Comparison of ENCODE assay signal across 1 cellular context in the genomic region with DNA sequence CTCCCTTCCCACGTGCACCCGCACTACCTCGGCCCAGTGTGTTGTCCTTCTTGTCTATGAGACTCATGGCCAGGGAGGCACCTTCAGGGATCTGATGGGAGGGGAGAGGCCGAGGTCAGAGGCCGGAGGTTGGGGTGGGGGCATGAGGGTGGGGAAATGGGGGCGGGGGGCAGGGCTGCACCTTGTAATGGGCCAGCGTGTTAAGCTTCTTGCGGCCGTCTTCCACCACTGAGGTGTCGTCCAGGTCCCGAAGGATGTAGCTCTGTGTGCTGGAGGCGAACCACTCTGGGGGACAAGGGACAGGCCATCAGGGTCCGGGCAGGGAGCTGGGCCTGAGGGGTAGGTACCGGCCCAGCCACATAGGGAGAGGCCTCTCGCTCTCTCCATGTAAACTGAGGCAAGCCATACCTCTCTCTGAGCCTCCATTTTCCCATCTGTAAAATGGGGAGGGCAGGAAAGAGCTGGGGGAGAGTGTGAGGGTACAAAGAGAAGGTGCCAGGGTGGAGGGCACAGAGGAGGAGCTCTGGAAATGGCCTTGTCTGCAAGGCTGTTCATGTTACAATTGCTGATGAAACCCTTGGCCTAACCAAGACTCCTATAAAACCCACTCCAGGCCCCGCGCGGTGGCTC.
TF ChIP-seq lines count a peak whose summit lies in the region.

No MANE protein-coding gene starts in this region.

TF ChIP-seq in WTC11, 78 proteins besides CTCF, POLR2A, EP300 and RAD21 (continued from another document):
- TF ChIP-seq, protein P1, sequence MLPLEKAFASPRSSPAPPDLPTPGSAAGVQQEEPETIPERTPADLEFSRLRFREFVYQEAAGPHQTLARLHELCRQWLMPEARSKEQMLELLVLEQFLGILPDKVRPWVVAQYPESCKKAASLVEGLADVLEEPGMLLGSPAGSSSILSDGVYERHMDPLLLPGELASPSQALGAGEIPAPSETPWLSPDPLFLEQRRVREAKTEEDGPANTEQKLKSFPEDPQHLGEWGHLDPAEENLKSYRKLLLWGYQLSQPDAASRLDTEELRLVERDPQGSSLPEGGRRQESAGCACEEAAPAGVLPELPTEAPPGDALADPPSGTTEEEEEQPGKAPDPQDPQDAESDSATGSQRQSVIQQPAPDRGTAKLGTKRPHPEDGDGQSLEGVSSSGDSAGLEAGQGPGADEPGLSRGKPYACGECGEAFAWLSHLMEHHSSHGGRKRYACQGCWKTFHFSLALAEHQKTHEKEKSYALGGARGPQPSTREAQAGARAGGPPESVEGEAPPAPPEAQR (CRISPR knock-in tag; IDR thresholded peaks at IDR 0.05), result no peak
- TF ChIP-seq, protein P2, sequence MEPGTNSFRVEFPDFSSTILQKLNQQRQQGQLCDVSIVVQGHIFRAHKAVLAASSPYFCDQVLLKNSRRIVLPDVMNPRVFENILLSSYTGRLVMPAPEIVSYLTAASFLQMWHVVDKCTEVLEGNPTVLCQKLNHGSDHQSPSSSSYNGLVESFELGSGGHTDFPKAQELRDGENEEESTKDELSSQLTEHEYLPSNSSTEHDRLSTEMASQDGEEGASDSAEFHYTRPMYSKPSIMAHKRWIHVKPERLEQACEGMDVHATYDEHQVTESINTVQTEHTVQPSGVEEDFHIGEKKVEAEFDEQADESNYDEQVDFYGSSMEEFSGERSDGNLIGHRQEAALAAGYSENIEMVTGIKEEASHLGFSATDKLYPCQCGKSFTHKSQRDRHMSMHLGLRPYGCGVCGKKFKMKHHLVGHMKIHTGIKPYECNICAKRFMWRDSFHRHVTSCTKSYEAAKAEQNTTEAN (CRISPR knock-in tag; IDR thresholded peaks at IDR 0.05), result no peak
- TF ChIP-seq, protein P3, sequence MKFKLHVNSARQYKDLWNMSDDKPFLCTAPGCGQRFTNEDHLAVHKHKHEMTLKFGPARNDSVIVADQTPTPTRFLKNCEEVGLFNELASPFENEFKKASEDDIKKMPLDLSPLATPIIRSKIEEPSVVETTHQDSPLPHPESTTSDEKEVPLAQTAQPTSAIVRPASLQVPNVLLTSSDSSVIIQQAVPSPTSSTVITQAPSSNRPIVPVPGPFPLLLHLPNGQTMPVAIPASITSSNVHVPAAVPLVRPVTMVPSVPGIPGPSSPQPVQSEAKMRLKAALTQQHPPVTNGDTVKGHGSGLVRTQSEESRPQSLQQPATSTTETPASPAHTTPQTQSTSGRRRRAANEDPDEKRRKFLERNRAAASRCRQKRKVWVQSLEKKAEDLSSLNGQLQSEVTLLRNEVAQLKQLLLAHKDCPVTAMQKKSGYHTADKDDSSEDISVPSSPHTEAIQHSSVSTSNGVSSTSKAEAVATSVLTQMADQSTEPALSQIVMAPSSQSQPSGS (CRISPR knock-in tag; IDR thresholded peaks at IDR 0.05; ENCODE audit: borderline replicate concordance, low read depth), result no peak
- no peak for TF ChIP-seq TCF7 (CRISPR knock-in tag; IDR thresholded peaks at IDR 0.05; ENCODE audit: low read depth)
- TF ChIP-seq, protein P4, sequence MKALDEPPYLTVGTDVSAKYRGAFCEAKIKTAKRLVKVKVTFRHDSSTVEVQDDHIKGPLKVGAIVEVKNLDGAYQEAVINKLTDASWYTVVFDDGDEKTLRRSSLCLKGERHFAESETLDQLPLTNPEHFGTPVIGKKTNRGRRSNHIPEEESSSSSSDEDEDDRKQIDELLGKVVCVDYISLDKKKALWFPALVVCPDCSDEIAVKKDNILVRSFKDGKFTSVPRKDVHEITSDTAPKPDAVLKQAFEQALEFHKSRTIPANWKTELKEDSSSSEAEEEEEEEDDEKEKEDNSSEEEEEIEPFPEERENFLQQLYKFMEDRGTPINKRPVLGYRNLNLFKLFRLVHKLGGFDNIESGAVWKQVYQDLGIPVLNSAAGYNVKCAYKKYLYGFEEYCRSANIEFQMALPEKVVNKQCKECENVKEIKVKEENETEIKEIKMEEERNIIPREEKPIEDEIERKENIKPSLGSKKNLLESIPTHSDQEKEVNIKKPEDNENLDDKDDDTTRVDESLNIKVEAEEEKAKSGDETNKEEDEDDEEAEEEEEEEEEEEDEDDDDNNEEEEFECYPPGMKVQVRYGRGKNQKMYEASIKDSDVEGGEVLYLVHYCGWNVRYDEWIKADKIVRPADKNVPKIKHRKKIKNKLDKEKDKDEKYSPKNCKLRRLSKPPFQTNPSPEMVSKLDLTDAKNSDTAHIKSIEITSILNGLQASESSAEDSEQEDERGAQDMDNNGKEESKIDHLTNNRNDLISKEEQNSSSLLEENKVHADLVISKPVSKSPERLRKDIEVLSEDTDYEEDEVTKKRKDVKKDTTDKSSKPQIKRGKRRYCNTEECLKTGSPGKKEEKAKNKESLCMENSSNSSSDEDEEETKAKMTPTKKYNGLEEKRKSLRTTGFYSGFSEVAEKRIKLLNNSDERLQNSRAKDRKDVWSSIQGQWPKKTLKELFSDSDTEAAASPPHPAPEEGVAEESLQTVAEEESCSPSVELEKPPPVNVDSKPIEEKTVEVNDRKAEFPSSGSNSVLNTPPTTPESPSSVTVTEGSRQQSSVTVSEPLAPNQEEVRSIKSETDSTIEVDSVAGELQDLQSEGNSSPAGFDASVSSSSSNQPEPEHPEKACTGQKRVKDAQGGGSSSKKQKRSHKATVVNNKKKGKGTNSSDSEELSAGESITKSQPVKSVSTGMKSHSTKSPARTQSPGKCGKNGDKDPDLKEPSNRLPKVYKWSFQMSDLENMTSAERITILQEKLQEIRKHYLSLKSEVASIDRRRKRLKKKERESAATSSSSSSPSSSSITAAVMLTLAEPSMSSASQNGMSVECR (CRISPR knock-in tag; IDR thresholded peaks at IDR 0.05; ENCODE audit: borderline replicate concordance), result no peak
- no peak for TF ChIP-seq TEAD4 (CRISPR knock-in tag; IDR thresholded peaks at IDR 0.05)
- TF ChIP-seq NR1H2 (CRISPR knock-in tag; IDR thresholded peaks at IDR 0.05), result no peak
- TF ChIP-seq, protein P5, sequence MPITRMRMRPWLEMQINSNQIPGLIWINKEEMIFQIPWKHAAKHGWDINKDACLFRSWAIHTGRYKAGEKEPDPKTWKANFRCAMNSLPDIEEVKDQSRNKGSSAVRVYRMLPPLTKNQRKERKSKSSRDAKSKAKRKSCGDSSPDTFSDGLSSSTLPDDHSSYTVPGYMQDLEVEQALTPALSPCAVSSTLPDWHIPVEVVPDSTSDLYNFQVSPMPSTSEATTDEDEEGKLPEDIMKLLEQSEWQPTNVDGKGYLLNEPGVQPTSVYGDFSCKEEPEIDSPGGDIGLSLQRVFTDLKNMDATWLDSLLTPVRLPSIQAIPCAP (CRISPR knock-in tag; IDR thresholded peaks at IDR 0.05), result no peak
- TF ChIP-seq, protein P6, sequence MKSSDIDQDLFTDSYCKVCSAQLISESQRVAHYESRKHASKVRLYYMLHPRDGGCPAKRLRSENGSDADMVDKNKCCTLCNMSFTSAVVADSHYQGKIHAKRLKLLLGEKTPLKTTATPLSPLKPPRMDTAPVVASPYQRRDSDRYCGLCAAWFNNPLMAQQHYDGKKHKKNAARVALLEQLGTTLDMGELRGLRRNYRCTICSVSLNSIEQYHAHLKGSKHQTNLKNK (CRISPR knock-in tag; IDR thresholded peaks at IDR 0.05), result no peak
- no peak for TF ChIP-seq MXD4 (CRISPR knock-in tag; IDR thresholded peaks at IDR 0.05; ENCODE audit: borderline replicate concordance)
- no peak for TF ChIP-seq JAZF1 (CRISPR knock-in tag; IDR thresholded peaks at IDR 0.05)
- TF ChIP-seq, protein P7, sequence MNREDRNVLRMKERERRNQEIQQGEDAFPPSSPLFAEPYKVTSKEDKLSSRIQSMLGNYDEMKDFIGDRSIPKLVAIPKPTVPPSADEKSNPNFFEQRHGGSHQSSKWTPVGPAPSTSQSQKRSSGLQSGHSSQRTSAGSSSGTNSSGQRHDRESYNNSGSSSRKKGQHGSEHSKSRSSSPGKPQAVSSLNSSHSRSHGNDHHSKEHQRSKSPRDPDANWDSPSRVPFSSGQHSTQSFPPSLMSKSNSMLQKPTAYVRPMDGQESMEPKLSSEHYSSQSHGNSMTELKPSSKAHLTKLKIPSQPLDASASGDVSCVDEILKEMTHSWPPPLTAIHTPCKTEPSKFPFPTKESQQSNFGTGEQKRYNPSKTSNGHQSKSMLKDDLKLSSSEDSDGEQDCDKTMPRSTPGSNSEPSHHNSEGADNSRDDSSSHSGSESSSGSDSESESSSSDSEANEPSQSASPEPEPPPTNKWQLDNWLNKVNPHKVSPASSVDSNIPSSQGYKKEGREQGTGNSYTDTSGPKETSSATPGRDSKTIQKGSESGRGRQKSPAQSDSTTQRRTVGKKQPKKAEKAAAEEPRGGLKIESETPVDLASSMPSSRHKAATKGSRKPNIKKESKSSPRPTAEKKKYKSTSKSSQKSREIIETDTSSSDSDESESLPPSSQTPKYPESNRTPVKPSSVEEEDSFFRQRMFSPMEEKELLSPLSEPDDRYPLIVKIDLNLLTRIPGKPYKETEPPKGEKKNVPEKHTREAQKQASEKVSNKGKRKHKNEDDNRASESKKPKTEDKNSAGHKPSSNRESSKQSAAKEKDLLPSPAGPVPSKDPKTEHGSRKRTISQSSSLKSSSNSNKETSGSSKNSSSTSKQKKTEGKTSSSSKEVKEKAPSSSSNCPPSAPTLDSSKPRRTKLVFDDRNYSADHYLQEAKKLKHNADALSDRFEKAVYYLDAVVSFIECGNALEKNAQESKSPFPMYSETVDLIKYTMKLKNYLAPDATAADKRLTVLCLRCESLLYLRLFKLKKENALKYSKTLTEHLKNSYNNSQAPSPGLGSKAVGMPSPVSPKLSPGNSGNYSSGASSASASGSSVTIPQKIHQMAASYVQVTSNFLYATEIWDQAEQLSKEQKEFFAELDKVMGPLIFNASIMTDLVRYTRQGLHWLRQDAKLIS (CRISPR knock-in tag; IDR thresholded peaks at IDR 0.05; ENCODE audit: borderline replicate concordance), result no peak
- TF ChIP-seq, protein P8, sequence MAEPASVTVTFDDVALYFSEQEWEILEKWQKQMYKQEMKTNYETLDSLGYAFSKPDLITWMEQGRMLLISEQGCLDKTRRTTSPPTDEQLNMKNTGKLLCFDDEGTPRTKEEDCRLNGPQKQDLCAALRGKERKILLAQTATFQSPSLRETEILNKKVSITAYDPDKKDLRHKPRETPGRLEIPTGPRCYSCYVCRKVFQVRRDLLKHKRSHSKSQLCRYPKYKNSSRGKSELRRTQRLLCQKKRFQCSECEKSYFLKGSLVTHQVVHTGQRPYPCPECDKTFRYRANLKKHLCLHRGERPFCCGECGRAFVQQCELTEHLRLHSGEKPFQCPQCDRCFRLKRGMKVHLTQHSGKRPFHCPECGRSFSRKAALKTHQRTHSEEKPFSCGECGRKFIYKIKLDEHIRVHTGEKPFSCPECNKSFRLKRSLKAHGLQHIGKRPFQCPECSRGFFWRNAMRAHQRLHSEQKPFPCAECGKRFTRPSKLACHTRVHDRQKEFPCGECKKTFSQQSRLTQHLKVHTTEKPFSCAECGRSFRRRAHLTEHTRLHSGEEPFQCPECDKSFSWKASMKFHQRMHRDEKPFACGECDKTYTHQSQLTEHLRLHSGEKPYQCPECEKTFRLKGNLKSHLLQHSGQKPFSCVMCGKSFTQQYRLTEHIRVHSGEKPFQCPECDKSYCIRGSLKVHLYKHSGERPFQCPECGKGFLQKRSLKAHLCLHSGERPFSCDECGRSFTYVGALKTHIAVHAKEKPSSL (CRISPR knock-in tag; conservative IDR thresholded peaks at IDR 0.05), result no peak
- no peak for TF ChIP-seq ZNF423 (CRISPR knock-in tag; IDR thresholded peaks at IDR 0.05)
- TF ChIP-seq ESRRA (CRISPR knock-in tag; IDR thresholded peaks at IDR 0.05; ENCODE audit: borderline replicate concordance), result no peak
- TF ChIP-seq, protein P9, sequence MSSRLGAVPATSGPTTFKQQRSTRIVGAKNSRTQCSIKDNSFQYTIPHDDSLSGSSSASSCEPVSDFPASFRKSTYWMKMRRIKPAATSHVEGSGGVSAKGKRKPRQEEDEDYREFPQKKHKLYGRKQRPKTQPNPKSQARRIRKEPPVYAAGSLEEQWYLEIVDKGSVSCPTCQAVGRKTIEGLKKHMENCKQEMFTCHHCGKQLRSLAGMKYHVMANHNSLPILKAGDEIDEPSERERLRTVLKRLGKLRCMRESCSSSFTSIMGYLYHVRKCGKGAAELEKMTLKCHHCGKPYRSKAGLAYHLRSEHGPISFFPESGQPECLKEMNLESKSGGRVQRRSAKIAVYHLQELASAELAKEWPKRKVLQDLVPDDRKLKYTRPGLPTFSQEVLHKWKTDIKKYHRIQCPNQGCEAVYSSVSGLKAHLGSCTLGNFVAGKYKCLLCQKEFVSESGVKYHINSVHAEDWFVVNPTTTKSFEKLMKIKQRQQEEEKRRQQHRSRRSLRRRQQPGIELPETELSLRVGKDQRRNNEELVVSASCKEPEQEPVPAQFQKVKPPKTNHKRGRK (CRISPR knock-in tag; IDR thresholded peaks at IDR 0.05; ENCODE audit: borderline replicate concordance), result no peak
- no peak for TF ChIP-seq MYBL2 (CRISPR knock-in tag; IDR thresholded peaks at IDR 0.05)
